1 cellular context compared by ENCODE assay signal in genomic region chr7:135211179-135211945, GRCh38.
TF ChIP-seq lines count a peak whose summit lies in the region.

Gene WDR91 (minus strand): TSS chr7:135211526. CDS start chr7:135211502, 24 bp downstream.

TF ChIP-seq in K562, 482 proteins besides CTCF, POLR2A, EP300 and RAD21 (continued from another document and continues in another):
- peak; percentile 76; the same call in 1 of the 2 replicates for TF ChIP-seq REST (CRISPR knock-in tag; IDR thresholded peaks at IDR 0.05; ENCODE audit: low read depth)
- TF ChIP-seq TRIM25 (IDR thresholded peaks at IDR 0.05; ENCODE audit: borderline replicate concordance) = no peak
- TF ChIP-seq POLR2B (IDR thresholded peaks at IDR 0.05; ENCODE audit: low read depth, partially characterized antibody) = peak; percentile 91
- no peak for TF ChIP-seq ZNF133 (CRISPR knock-in tag; IDR thresholded peaks at IDR 0.05)
- no peak for TF ChIP-seq ZNF316 (IDR thresholded peaks at IDR 0.05)
- no peak; the same call in 1 of the 2 replicates for TF ChIP-seq FOSL1 (tag; conservative IDR thresholded peaks at IDR 0.05)
- no peak for TF ChIP-seq CREBBP (IDR thresholded peaks at IDR 0.05; ENCODE audit: low read depth, low read length)
- TF ChIP-seq COPS2 (conservative IDR thresholded peaks at IDR 0.05) = no peak
- TF ChIP-seq ZNF280B (CRISPR knock-in tag; IDR thresholded peaks at IDR 0.05) = no peak
- peak; percentile 84 for TF ChIP-seq SP1 (CRISPR knock-in tag; IDR thresholded peaks at IDR 0.05)
- no peak for TF ChIP-seq ZNF436 (CRISPR knock-in tag; IDR thresholded peaks at IDR 0.05)
- TF ChIP-seq RREB1 (CRISPR knock-in tag; IDR thresholded peaks at IDR 0.05) = peak; percentile 57
- TF ChIP-seq ZNF239 (CRISPR knock-in tag; IDR thresholded peaks at IDR 0.05) = no peak
- TF ChIP-seq ARID3A (IDR thresholded peaks at IDR 0.05; ENCODE audit: borderline replicate concordance, low read depth, low read length) = no peak
- no peak for TF ChIP-seq TEAD4 (IDR thresholded peaks at IDR 0.05; ENCODE audit: low read length)
- peak; percentile 81 for TF ChIP-seq TEAD4 (CRISPR knock-in tag; IDR thresholded peaks at IDR 0.05; ENCODE audit: borderline replicate concordance)
- TF ChIP-seq SETDB1 (IDR thresholded peaks at IDR 0.05; ENCODE audit: low read length) = no peak
- TF ChIP-seq XRCC5 (IDR thresholded peaks at IDR 0.05; ENCODE audit: low read depth, low read length) = no peak
- TF ChIP-seq ZBTB2 (IDR thresholded peaks at IDR 0.05) = no peak; the same call in 1 of the 2 replicates
- TF ChIP-seq ZNF583 (CRISPR knock-in tag; IDR thresholded peaks at IDR 0.05) = peak; percentile 79; the same call in 1 of the 2 replicates
- 0 out of 2 replicates have a peak, but pooled peaks have one; percentile 84 for TF ChIP-seq ZNF830 (CRISPR knock-in tag; IDR thresholded peaks at IDR 0.05)
- TF ChIP-seq ZFP36 (IDR thresholded peaks at IDR 0.05; ENCODE audit: low read depth, low read length, partially characterized antibody) = no peak
- TF ChIP-seq ETS1 (conservative IDR thresholded peaks at IDR 0.05; ENCODE audit: control insufficient read depth, low read depth, low read length) = no peak
- TF ChIP-seq TFE3 (CRISPR knock-in tag; IDR thresholded peaks at IDR 0.05) = no peak
- TF ChIP-seq CBFA2T2 (conservative IDR thresholded peaks at IDR 0.05) = no peak
- no peak for TF ChIP-seq ZNF217 (CRISPR knock-in tag; IDR thresholded peaks at IDR 0.05)
- TF ChIP-seq BMI1 (IDR thresholded peaks at IDR 0.05; ENCODE audit: low read length) = no peak
- TF ChIP-seq HMG20A (CRISPR knock-in tag; conservative IDR thresholded peaks at IDR 0.05) = no peak
- no peak for TF ChIP-seq NCOA1 (IDR thresholded peaks at IDR 0.05; ENCODE audit: low read depth)
- TF ChIP-seq POLR2G (IDR thresholded peaks at IDR 0.05; ENCODE audit: low read depth, low read length) = peak; percentile 96
- no peak for TF ChIP-seq KAT8 (IDR thresholded peaks at IDR 0.05; ENCODE audit: low read depth)
- TF ChIP-seq YY1 (IDR thresholded peaks at IDR 0.05; ENCODE audit: borderline replicate concordance in 1 of 3, control insufficient read depth in 1 of 3, extremely low read depth in 1 of 3, insufficient read depth in 3 of 3, insufficient read length in 1 of 3, insufficient replicate concordance in 2 of 3, low read depth in 1 of 3, low read length in 2 of 3) = peak; percentile 66 to 95 (median 88)
- 0 out of 2 replicates have a peak, but pooled peaks have one; percentile 44 for TF ChIP-seq CBX5 (IDR thresholded peaks at IDR 0.05; ENCODE audit: borderline replicate concordance, low read depth)
- TF ChIP-seq NR4A1 (CRISPR knock-in tag; IDR thresholded peaks at IDR 0.05) = peak; percentile 27; the same call in 1 of the 2 replicates
- no peak for TF ChIP-seq NR4A1 (tag; IDR thresholded peaks at IDR 0.05)
- TF ChIP-seq IRF1 (CRISPR knock-in tag; IDR thresholded peaks at IDR 0.05; ENCODE audit: borderline replicate concordance) = no peak
- TF ChIP-seq HBP1 (CRISPR knock-in tag; IDR thresholded peaks at IDR 0.05) = 0 out of 2 replicates have a peak, but pooled peaks have one; percentile 38
